ENCODE assay signal across 1 cellular context in the genomic region with DNA sequence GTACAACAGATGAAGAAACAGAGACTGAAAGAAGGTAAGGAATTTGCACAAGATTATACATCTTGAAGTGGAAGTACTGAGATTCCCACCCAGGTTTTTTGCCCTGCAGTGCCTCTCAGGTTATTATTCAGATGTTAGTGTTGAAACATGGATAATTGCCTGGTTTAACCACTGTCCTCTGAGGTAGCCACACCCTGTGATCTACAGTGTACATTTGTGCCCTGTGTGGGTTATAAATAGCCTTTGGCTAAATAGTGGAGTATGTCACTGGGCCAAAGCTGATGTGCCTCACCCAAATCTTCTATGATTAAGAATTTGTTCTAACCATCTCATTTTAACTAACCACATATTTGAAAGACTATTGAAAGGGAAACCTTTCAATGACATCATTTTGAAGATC.
TF ChIP-seq lines count a peak whose summit lies in the region.

No MANE protein-coding gene starts in this region.

TF ChIP-seq in GM12878, 131 proteins besides CTCF, POLR2A, EP300 and RAD21:
- no peak for TF ChIP-seq SREBF1 (IDR thresholded peaks at IDR 0.05; ENCODE audit: low read length)
- TF ChIP-seq ASH2L (IDR thresholded peaks at IDR 0.05; ENCODE audit: borderline replicate concordance, low read depth), result no peak
- TF ChIP-seq, protein P1, sequence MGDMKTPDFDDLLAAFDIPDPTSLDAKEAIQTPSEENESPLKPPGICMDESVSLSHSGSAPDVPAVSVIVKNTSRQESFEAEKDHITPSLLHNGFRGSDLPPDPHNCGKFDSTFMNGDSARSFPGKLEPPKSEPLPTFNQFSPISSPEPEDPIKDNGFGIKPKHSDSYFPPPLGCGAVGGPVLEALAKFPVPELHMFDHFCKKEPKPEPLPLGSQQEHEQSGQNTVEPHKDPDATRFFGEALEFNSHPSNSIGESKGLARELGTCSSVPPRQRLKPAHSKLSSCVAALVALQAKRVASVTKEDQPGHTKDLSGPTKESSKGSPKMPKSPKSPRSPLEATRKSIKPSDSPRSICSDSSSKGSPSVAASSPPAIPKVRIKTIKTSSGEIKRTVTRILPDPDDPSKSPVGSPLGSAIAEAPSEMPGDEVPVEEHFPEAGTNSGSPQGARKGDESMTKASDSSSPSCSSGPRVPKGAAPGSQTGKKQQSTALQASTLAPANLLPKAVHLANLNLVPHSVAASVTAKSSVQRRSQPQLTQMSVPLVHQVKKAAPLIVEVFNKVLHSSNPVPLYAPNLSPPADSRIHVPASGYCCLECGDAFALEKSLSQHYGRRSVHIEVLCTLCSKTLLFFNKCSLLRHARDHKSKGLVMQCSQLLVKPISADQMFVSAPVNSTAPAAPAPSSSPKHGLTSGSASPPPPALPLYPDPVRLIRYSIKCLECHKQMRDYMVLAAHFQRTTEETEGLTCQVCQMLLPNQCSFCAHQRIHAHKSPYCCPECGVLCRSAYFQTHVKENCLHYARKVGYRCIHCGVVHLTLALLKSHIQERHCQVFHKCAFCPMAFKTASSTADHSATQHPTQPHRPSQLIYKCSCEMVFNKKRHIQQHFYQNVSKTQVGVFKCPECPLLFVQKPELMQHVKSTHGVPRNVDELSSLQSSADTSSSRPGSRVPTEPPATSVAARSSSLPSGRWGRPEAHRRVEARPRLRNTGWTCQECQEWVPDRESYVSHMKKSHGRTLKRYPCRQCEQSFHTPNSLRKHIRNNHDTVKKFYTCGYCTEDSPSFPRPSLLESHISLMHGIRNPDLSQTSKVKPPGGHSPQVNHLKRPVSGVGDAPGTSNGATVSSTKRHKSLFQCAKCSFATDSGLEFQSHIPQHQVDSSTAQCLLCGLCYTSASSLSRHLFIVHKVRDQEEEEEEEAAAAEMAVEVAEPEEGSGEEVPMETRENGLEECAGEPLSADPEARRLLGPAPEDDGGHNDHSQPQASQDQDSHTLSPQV (IDR thresholded peaks at IDR 0.05), result no peak
- TF ChIP-seq TBL1XR1 (IDR thresholded peaks at IDR 0.05; ENCODE audit: low read depth, low read length), result no peak
- TF ChIP-seq ZBED1 (IDR thresholded peaks at IDR 0.05; ENCODE audit: borderline replicate concordance), result no peak
- TF ChIP-seq BCL11A (IDR thresholded peaks at IDR 0.05; ENCODE audit: low read depth, low read length), result no peak
- TF ChIP-seq HDAC2 (IDR thresholded peaks at IDR 0.05), result no peak
- TF ChIP-seq SUZ12 (IDR thresholded peaks at IDR 0.05; ENCODE audit: unreplicated experiment), result no peak
- TF ChIP-seq, protein P2, sequence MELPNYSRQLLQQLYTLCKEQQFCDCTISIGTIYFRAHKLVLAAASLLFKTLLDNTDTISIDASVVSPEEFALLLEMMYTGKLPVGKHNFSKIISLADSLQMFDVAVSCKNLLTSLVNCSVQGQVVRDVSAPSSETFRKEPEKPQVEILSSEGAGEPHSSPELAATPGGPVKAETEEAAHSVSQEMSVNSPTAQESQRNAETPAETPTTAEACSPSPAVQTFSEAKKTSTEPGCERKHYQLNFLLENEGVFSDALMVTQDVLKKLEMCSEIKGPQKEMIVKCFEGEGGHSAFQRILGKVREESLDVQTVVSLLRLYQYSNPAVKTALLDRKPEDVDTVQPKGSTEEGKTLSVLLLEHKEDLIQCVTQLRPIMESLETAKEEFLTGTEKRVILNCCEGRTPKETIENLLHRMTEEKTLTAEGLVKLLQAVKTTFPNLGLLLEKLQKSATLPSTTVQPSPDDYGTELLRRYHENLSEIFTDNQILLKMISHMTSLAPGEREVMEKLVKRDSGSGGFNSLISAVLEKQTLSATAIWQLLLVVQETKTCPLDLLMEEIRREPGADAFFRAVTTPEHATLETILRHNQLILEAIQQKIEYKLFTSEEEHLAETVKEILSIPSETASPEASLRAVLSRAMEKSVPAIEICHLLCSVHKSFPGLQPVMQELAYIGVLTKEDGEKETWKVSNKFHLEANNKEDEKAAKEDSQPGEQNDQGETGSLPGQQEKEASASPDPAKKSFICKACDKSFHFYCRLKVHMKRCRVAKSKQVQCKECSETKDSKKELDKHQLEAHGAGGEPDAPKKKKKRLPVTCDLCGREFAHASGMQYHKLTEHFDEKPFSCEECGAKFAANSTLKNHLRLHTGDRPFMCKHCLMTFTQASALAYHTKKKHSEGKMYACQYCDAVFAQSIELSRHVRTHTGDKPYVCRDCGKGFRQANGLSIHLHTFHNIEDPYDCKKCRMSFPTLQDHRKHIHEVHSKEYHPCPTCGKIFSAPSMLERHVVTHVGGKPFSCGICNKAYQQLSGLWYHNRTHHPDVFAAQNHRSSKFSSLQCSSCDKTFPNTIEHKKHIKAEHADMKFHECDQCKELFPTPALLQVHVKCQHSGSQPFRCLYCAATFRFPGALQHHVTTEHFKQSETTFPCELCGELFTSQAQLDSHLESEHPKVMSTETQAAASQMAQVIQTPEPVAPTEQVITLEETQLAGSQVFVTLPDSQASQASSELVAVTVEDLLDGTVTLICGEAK (IDR thresholded peaks at IDR 0.05; ENCODE audit: borderline replicate concordance), result no peak
- TF ChIP-seq KAT2A (conservative IDR thresholded peaks at IDR 0.05; ENCODE audit: control insufficient read depth, low read depth, low read length), result no peak
- TF ChIP-seq PAX8 (IDR thresholded peaks at IDR 0.05), result no peak
- TF ChIP-seq MEF2A (IDR thresholded peaks at IDR 0.05; ENCODE audit: insufficient read depth, low read depth, low read length), result no peak
- TF ChIP-seq CHD4 (IDR thresholded peaks at IDR 0.05), result no peak
- TF ChIP-seq RBBP5 (conservative IDR thresholded peaks at IDR 0.05), result no peak
- no peak for TF ChIP-seq ZNF207 (IDR thresholded peaks at IDR 0.05; ENCODE audit: borderline replicate concordance)
- TF ChIP-seq TCF7 (IDR thresholded peaks at IDR 0.05; ENCODE audit: borderline replicate concordance), result no peak
